8 cellular contexts compared by ENCODE assay signal in the genomic region with DNA sequence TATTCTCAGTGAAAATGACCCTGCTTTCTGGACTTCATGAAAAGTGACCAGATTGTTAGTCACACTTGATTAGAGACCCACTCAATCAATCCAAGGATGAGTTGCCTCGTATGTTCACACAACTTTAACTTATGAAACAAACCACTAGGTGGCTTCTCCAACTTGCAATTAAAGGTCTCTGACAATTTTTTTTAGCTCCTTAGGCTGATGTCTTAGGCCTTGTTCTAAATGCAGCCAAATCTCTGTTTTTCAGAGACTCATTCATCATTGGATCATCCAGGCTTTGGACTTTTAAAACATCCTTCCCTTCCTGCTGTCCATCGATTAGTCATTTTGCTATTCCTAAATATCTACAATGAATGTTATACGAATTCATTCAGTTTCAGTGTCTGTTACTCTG.
DNase-seq lines count a peak whose midpoint lies in the region; ATAC-seq and TF ChIP-seq lines count a peak whose summit lies in the region.

No MANE protein-coding gene starts in this region.

- H3K4me2 ChIP-seq in mammary epithelial cell (ENCODE audit: insufficient read depth, low read depth, low read length), result no peak overlapping the region

- H3K36me3 ChIP-seq in mammary epithelial cell (ENCODE audit: insufficient read depth, low read length) (no peaks in the 10 kb centered on the region), mucosa of descending colon (ENCODE audit: low read depth) (no peaks in the 10 kb centered on the region)

- H3K4me3 Mint-ChIP-seq in CD4-positive, alpha-beta T cell, result no peak overlapping the region

- in situ Hi-C loops in mammary epithelial cell (cut with MboI; ENCODE audit: low sequenced_read_pairs in 2 of 2), result loop anchor here (5.0 kb wide), 1 partner anchor 72 kb away; no protein-coding TSS in a partner anchor

- dilution Hi-C loops in mammary epithelial cell (cut with HindIII; ENCODE audit: low sequenced_read_pairs), result no loop called here

- no peak overlapping the region for H3K27ac Mint-ChIP-seq in CD4-positive, alpha-beta T cell

- no peaks in the 10 kb centered on the region for H3K9me3 ChIP-seq in CD4-positive, alpha-beta T cell (ENCODE audit: control insufficient read depth, low read length)
- H3K9me3 ChIP-seq in mammary epithelial cell (replicated peaks; ENCODE audit: insufficient read depth, low read length) (no peaks in the 10 kb centered on the region), mucosa of descending colon (no peaks in the 10 kb centered on the region)

- intact Hi-C loops in CD4-positive, alpha-beta T cell (cut with DNase I, micrococcal nuclease), result loop anchor here (1.0 to 5.0 kb wide), 3 partner anchors 73 to 717 kb away; no protein-coding TSS in a partner anchor
- intact Hi-C loops in mammary epithelial cell (cut with micrococcal nuclease), result loop anchor here (1.0 to 2.0 kb wide), 2 partner anchors 63 to 73 kb away; partner anchors contain the start of gene MREG
- intact Hi-C loops in mucosa of descending colon (cut with DNase I, micrococcal nuclease), result no loop called here

- DNase-seq in CD4-positive, alpha-beta T cell, result no peak
- DNase-seq in NCI-H2107 treated with DMSO at 0.1 percent for 48 hours (lab: John Stamatoyannopoulos, UW; ENCODE audit: unreplicated experiment), result peak; percentile 31
- peak; percentile 60 for DNase-seq in mammary epithelial cell
- DNase-seq in mucosa of descending colon, result no peak
- DNase-seq in effector CD4-positive, alpha-beta T cell, result no peak
- no peak for DNase-seq in mucosa of gallbladder (ENCODE audit: low spot score)

- 70% methylated on average over 3 of the region's 3 CpGs for WGBS in mammary epithelial cell (ENCODE audit: low coverage, missing lambda C conversion rate)

- H3K4me3 ChIP-seq in mammary epithelial cell (replicated peaks in 1 of 3; ENCODE audit: insufficient read depth in 1 of 3, low read depth in 2 of 3, low read length in 3 of 3) (no peak overlapping the region), mucosa of descending colon (no peak overlapping the region)

- CTCF ChIA-PET in CD4-positive, alpha-beta T cell (lab: Charles Lee), result interaction anchor here (0.8 to 2.0 kb wide), 4 partner anchors 11 to 73 kb away, joined by 3 to 13 read pairs (median 4); no protein-coding TSS in a partner anchor
- CTCF ChIA-PET in mammary epithelial cell (lab: Charles Lee; ENCODE audit: low non-redundant PET), result interaction anchor here (0.6 to 1.0 kb wide), 7 partner anchors 19 to 730 kb away, joined by 3 to 8 read pairs (median 5); no protein-coding TSS in a partner anchor

- peak; percentile 63 for TF ChIP-seq CTCF in CD4-positive, alpha-beta T cell (IDR thresholded peaks at IDR 0.05)
- TF ChIP-seq CTCF in mammary epithelial cell (conservative IDR thresholded peaks at IDR 0.05 in 1 of 2, IDR thresholded peaks at IDR 0.05 in 1 of 2; ENCODE audit: extremely low read depth in 1 of 2, insufficient read depth in 1 of 2, low read depth in 1 of 2, low read length in 2 of 2) (peak; percentile 62 to 70), mucosa of descending colon (IDR thresholded peaks at IDR 0.05) (no peak)

- no TSS peak for BruUV-seq in mammary epithelial cell (replicated peaks; lab: Mats Ljungman, UMichigan)

- peak; percentile 54 for ATAC-seq in CD4-positive, alpha-beta T cell (ENCODE audit: poor library complexity)
- peak; percentile 95 for ATAC-seq in GM18511 (IDR thresholded peaks at IDR 0.05; ENCODE audit: unreplicated experiment)
- ATAC-seq in HG02840 (IDR thresholded peaks at IDR 0.05; ENCODE audit: low FRiP score, unreplicated experiment), result peak; percentile 80
- ATAC-seq in mucosa of descending colon, result peak; percentile 41

- H3K27ac ChIP-seq in CD4-positive, alpha-beta T cell (ENCODE audit: low read depth, low read length), result no peak overlapping the region
- H3K27ac ChIP-seq in mammary epithelial cell (ENCODE audit: insufficient read depth, low read depth, low read length), result no peak overlapping the region

- H3K4me1 Mint-ChIP-seq in CD4-positive, alpha-beta T cell (ENCODE audit: low read depth), result no peaks in the 10 kb centered on the region

- H3K79me2 ChIP-seq in mammary epithelial cell (ENCODE audit: insufficient read depth, low read length), result peaks cover 10% of the 10 kb centered on the region

- H3K36me3 Mint-ChIP-seq in CD4-positive, alpha-beta T cell (ENCODE audit: low read depth), result peaks cover 25% of the 10 kb centered on the region

- no peaks in the 10 kb centered on the region for H3K4me1 ChIP-seq in mammary epithelial cell (ENCODE audit: insufficient read depth, low read length)
- no peaks in the 10 kb centered on the region for H3K4me1 ChIP-seq in mucosa of descending colon (ENCODE audit: low read depth)

- POLR2A ChIA-PET in CD4-positive, alpha-beta T cell (lab: Charles Lee), result interaction anchor here (0.6 to 0.9 kb wide), 2 partner anchors 66 to 73 kb away, joined by 3 to 4 read pairs; no protein-coding TSS in a partner anchor

- H2AFZ ChIP-seq in mammary epithelial cell (ENCODE audit: low read depth, low read length), result no peak overlapping the region

- no peaks in the 10 kb centered on the region for H3K27me3 ChIP-seq in CD4-positive, alpha-beta T cell (ENCODE audit: control insufficient read depth, insufficient read depth, low read length)
- no peaks in the 10 kb centered on the region for H3K27me3 ChIP-seq in mammary epithelial cell (ENCODE audit: insufficient read depth, low read length)

- H3K9ac ChIP-seq in mammary epithelial cell (ENCODE audit: insufficient read depth, low read length), result no peak overlapping the region

- H3K9me3 Mint-ChIP-seq in CD4-positive, alpha-beta T cell, result no peaks in the 10 kb centered on the region

- no peaks in the 10 kb centered on the region for H4K20me1 ChIP-seq in mammary epithelial cell (ENCODE audit: insufficient read depth, low read length)

- H3K27me3 Mint-ChIP-seq in CD4-positive, alpha-beta T cell, result no peaks in the 10 kb centered on the region

Comparison
In these comparisons a context has a peak if more than half of its experiments do, and no peak if none do; other contexts are left out.
1. ATAC-seq: peak in every context shown above with its lines; median percentile 95 in GM18511; 80 in HG02840; 54 in CD4-positive, alpha-beta T cell; 41 in mucosa of descending colon.
2. DNase-seq: peak in NCI-H2107 treated with DMSO at 0.1 percent for 48 hours (single experiment) and mammary epithelial cell (single experiment); none in CD4-positive, alpha-beta T cell (0 of 10), mucosa of descending colon (0 of 3), effector CD4-positive, alpha-beta T cell (single experiment) and mucosa of gallbladder (single experiment).
3. intact Hi-C loops: an anchor here in CD4-positive, alpha-beta T cell (1.0 to 5.0 kb wide) and mammary epithelial cell (1.0 to 2.0 kb wide); none called in mucosa of descending colon.